ENCODE assay signal across 7 cellular contexts in the genomic region with DNA sequence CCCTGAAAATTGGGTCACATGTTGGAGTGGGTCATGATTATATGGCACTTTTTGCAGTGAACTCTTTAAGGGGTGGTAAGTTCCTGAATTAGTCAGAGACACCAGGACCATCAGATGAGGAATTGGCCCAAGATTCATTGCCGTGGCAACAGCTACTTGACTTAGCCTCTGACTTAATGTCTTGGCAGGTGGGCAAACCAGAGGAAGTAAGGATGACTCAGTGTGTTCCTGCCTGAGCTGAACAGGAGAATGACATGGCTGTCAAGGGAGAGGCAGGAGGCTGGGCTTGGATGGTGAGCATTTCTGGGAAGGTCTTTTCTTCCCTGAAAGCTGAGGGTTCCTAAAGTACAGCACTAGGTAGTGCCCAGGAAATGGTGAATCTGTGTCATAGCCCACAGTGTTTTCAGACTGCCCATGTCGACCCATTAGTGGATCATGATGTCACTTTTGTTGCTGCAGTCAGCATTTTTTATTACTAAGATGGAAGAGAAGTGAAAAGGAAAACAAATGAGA.
DNase-seq lines count a peak whose midpoint lies in the region; ATAC-seq and TF ChIP-seq lines count a peak whose summit lies in the region.

No MANE protein-coding gene starts in this region.

- 66 to 67% methylated on average over 2 of the region's 2 CpGs for WGBS in testis, 2 donors

- in situ Hi-C loops in astrocyte of the spinal cord (cut with HindIII; ENCODE audit: low sequenced_read_pairs) = no loop called here

- ATAC-seq in GM18861 (IDR thresholded peaks at IDR 0.05; ENCODE audit: unreplicated experiment) = no peak

- TF ChIP-seq CTCF in GM12865 (IDR thresholded peaks at IDR 0.05; ENCODE audit: insufficient read depth, low read depth, low read length, missing control alignments) = no peak
- TF ChIP-seq CTCF in NB4 (IDR thresholded peaks at IDR 0.05; ENCODE audit: low read depth, low read length) = no peak
- no peak for TF ChIP-seq CTCF in astrocyte of the spinal cord (IDR thresholded peaks at IDR 0.05; ENCODE audit: low read depth, low read length)
- TF ChIP-seq CTCF in testis (IDR thresholded peaks at IDR 0.05) = no peak

- intact Hi-C loops in testis (cut with DNase I; ENCODE audit: low total_unique reads) = no loop called here

- H3K27ac ChIP-seq in testis = no peak overlapping the region

- no peaks in the 10 kb centered on the region for H3K9me3 ChIP-seq in testis

- DNase-seq in GM12865 (ENCODE audit: low read depth) (peak; percentile 56), NB4 (ENCODE audit: low read depth) (peak; percentile 83), astrocyte of the spinal cord (ENCODE audit: low read depth, low spot score) (peak; percentile 98), medulla oblongata (ENCODE audit: extremely low spot score) (peak; percentile 48), testis (no peak), GM19238 (ENCODE audit: insufficient read length, low spot score) (no peak)

- no peaks in the 10 kb centered on the region for H3K36me3 ChIP-seq in testis (ENCODE audit: low read depth, missing control alignments)

- no peak for TF ChIP-seq POLR2A in NB4 (IDR thresholded peaks at IDR 0.05; ENCODE audit: extremely low read depth, insufficient read length)
- no peak for TF ChIP-seq POLR2A in testis (IDR thresholded peaks at IDR 0.05)

- no peaks in the 10 kb centered on the region for H3K27me3 ChIP-seq in testis

- H3K4me1 ChIP-seq in testis = no peaks in the 10 kb centered on the region

- no peak overlapping the region for H3K4me3 ChIP-seq in GM12865 (ENCODE audit: low read depth, low read length)
- H3K4me3 ChIP-seq in NB4 (ENCODE audit: low read depth, low read length) = no peak overlapping the region
- H3K4me3 ChIP-seq in astrocyte of the spinal cord (ENCODE audit: low read depth, low read length) = no peak overlapping the region
- no peak overlapping the region for H3K4me3 ChIP-seq in testis

Comparison
In these comparisons a context has a peak if more than half of its experiments do, and no peak if none do; other contexts are left out.
1. DNase-seq: peak in GM12865 (single experiment), NB4 (single experiment), astrocyte of the spinal cord (single experiment) and medulla oblongata (single experiment); none in testis (single experiment) and GM19238 (single experiment).